In genomic region chr4:95546866-95547707, GRCh38 we compare ENCODE assay signal across 9 cellular contexts. TPM values are rescaled to one million over a fixed set of nuclear protein-coding genes. Genes with fewer than 3 reads are reported as not detected.
A peak's percentile ranks its signal among the peaks of the same experiment; 100 is the strongest.
DNase-seq lines count a peak whose midpoint lies in the region; ATAC-seq and TF ChIP-seq lines count a peak whose summit lies in the region.
"Had no signal": no experiment of that assay in that cellular context is flagged by ENCODE, and none has a peak within 500 bp of the region (broad histone marks: within the 10 kb centered on the region; RNA-seq: fewer than 3 reads in every experiment).

No MANE protein-coding gene starts in this region.

- CTCF ChIA-PET in HEK293T (lab: Yijun Ruan, JAX): interaction anchor here (1.3 kb wide), 1 partner anchor 36 kb away, joined by 3 read pairs; no protein-coding TSS in a partner anchor

- no peaks in the 10 kb centered on the region for H3K36me3 ChIP-seq in lower lobe of right lung

- H3K9me3 ChIP-seq in lower lobe of right lung: no peaks in the 10 kb centered on the region

- peak overlapping the region; percentile 65 for H3K4me3 ChIP-seq in choroid plexus epithelial cell (ENCODE audit: low read depth, low read length)
- peak overlapping the region; percentile 57 for H3K4me3 ChIP-seq in lower lobe of right lung

- POLR2A ChIA-PET in HEK293T (lab: Yijun Ruan, JAX): interaction anchor here (1.0 to 2.5 kb wide), 4 partner anchors 9 to 54 kb away, joined by 3 to 15 read pairs (median 5); no protein-coding TSS in a partner anchor

- peak; percentile 56 for DNase-seq in NCI-H82 treated with DMSO at 0.1 percent for 48 hours (lab: John Stamatoyannopoulos, UW; ENCODE audit: unreplicated experiment)
- peak; percentile 7 for DNase-seq in choroid plexus epithelial cell (ENCODE audit: low read depth)
- no peak for DNase-seq in lower lobe of right lung
- peak in 11 of 49 donors; percentile 3 to 73 (median 38) for DNase-seq in substantia nigra (lab: John Stamatoyannopoulos, UW)
- no peak for DNase-seq in GM20000 (ENCODE audit: low spot score)
- DNase-seq in HEK293T (ENCODE audit: extremely low spot score): no peak
- DNase-seq: activated gamma-delta T cell had no signal

- peaks cover 16% of the 10 kb centered on the region for H3K4me1 ChIP-seq in lower lobe of right lung

- H3K27me3 ChIP-seq in lower lobe of right lung (ENCODE audit: low read depth): peaks cover 20% of the 10 kb centered on the region

- intact Hi-C loops in lower lobe of right lung (cut with DNase I): no loop called here

- ATAC-seq in lower lobe of right lung: no peak
- no peak for ATAC-seq in GM21576 (IDR thresholded peaks at IDR 0.05; ENCODE audit: unreplicated experiment)
- ATAC-seq in HG02610 (IDR thresholded peaks at IDR 0.05; ENCODE audit: unreplicated experiment): no peak

- TF ChIP-seq CTCF in choroid plexus epithelial cell (conservative IDR thresholded peaks at IDR 0.05; ENCODE audit: low read depth, low read length) (no peak), lower lobe of right lung (IDR thresholded peaks at IDR 0.05) (no peak), GM20000 (IDR thresholded peaks at IDR 0.05; ENCODE audit: extremely low read depth, missing control alignments) (no peak)

- H3K27ac ChIP-seq in lower lobe of right lung (peak overlapping the region; percentile 81), substantia nigra (ENCODE audit: low read depth, low read length, poor library complexity, severe bottlenecking) (peak overlapping the region; percentile 96)

TF ChIP-seq in HEK293T, 16 proteins besides CTCF, POLR2A, EP300 and RAD21:
- no peak for TF ChIP-seq FOXK2 (IDR thresholded peaks at IDR 0.05)
- no peak for TF ChIP-seq FOXA1 (IDR thresholded peaks at IDR 0.05)
- TF ChIP-seq LEF1 (IDR thresholded peaks at IDR 0.05; ENCODE audit: borderline replicate concordance): no peak
- TF ChIP-seq ZNF384 (IDR thresholded peaks at IDR 0.05): no peak
- no peak for TF ChIP-seq SP1 (IDR thresholded peaks at IDR 0.05)
- no peak for TF ChIP-seq HDGF (IDR thresholded peaks at IDR 0.05; ENCODE audit: borderline replicate concordance)
- no peak for TF ChIP-seq NFRKB (IDR thresholded peaks at IDR 0.05)
- no peak for TF ChIP-seq TARDBP (IDR thresholded peaks at IDR 0.05)
- no peak for TF ChIP-seq BHLHE40 (IDR thresholded peaks at IDR 0.05; ENCODE audit: borderline replicate concordance)
- no peak for TF ChIP-seq L3MBTL2 (conservative IDR thresholded peaks at IDR 0.05)

RNA-seq across cellular contexts. Expression of gene UNC5C, which starts 1.7 kb away (rescaled TPM):
- total RNA-seq in lower lobe of right lung: 5.1 TPM

Comparison
In these comparisons a context has a peak if more than half of its experiments do, and no peak if none do; other contexts are left out.
1. DNase-seq: peak in NCI-H82 treated with DMSO at 0.1 percent for 48 hours (single experiment) and choroid plexus epithelial cell (single experiment); none in lower lobe of right lung (single experiment), GM20000 (single experiment) and HEK293T (single experiment).